8 cellular contexts compared by ENCODE assay signal in genomic region chr15:38072507-38073277, GRCh38.
DNase-seq lines count a peak whose midpoint lies in the region; ATAC-seq and TF ChIP-seq lines count a peak whose summit lies in the region.

No MANE protein-coding gene starts in this region.

- RAD21 ChIA-PET in HCT116 (lab: Charles Lee; ENCODE audit: low non-redundant PET in 1 of 2, low total read pairs in 2 of 2, uncharacterized antibody in 2 of 2, unreplicated experiment in 2 of 2), result no interaction called here

- 2% methylated on average over 24 of the region's 54 CpGs; no CpG with 5 or more reads in 1 of the 2 donors for WGBS in transverse colon (ENCODE audit: low coverage in 1 of 2), 2 donors

- H3K36me3 ChIP-seq in HCT116 (ENCODE audit: control insufficient read depth in 1 of 2, insufficient read depth in 2 of 2, low read length in 2 of 2), result no peaks in the 10 kb centered on the region
- no peaks in the 10 kb centered on the region for H3K36me3 ChIP-seq in MG63
- no peaks in the 10 kb centered on the region for H3K36me3 ChIP-seq in transverse colon

- peaks cover 12% of the 10 kb centered on the region for H3K4me1 Mint-ChIP-seq in activated naive CD4-positive, alpha-beta T cell treated with anti-CD3 and anti-CD28 coated beads, Interleukin-2, amount 50 U/mL, for 24 hours

- no peak for DNase-seq in activated naive CD4-positive, alpha-beta T cell treated with anti-CD3 and anti-CD28 coated beads, Interleukin-2, amount 50 U/mL, for 16 hours
- peak; percentile 76 for DNase-seq in HCT116 (ENCODE audit: low read depth, low spot score)
- DNase-seq in MG63, result peak; percentile 71
- DNase-seq in midbrain (lab: John Stamatoyannopoulos, UW), result peak; percentile 96
- DNase-seq in transverse colon, result peak; percentile 74

- peak overlapping the region; percentile 89 for H3K4me2 ChIP-seq in HCT116 (ENCODE audit: low read length)

- H3K27me3 Mint-ChIP-seq in activated naive CD4-positive, alpha-beta T cell treated with anti-CD3 and anti-CD28 coated beads, Interleukin-2, amount 50 U/mL, for 24 hours, result peaks cover 60% of the 10 kb centered on the region

- POLR2A ChIA-PET in HCT116 (lab: Charles Lee), result interaction anchor here (0.7 to 1.5 kb wide), 3 partner anchors 12 to 180 kb away, joined by 3 to 7 read pairs (median 6); partner anchors contain the start of gene SPRED1

- no peak overlapping the region for H3K27ac Mint-ChIP-seq in activated naive CD4-positive, alpha-beta T cell treated with anti-CD3 and anti-CD28 coated beads, Interleukin-2, amount 50 U/mL, for 24 hours

- peaks cover 26 to 35% of the 10 kb centered on the region in 2 experiments for H3K4me1 ChIP-seq in HCT116 (ENCODE audit: control insufficient read depth in 1 of 2, insufficient read depth in 2 of 2, low read length in 2 of 2)
- peaks cover 3 to 57% (median 33%) of the 10 kb centered on the region in 4 donors for H3K4me1 ChIP-seq in transverse colon

- no peaks in the 10 kb centered on the region for H4K20me1 ChIP-seq in HCT116 (ENCODE audit: insufficient read depth)

- TF ChIP-seq CTCF in HCT116 (IDR thresholded peaks at IDR 0.05 in 2 of 3, conservative IDR thresholded peaks at IDR 0.05 in 1 of 3; ENCODE audit: borderline replicate concordance in 1 of 3, insufficient read depth in 1 of 3, low read depth in 2 of 3, low read length in 2 of 3) (peak in 1 of 3 experiments; percentile 12; a peak in 1 of 6 replicates), WI38 (IDR thresholded peaks at IDR 0.05; ENCODE audit: low read depth, low read length) (no peak), transverse colon (IDR thresholded peaks at IDR 0.05) (peak in 2 of 5 experiments; percentile 19 to 22)

- peak overlapping the region; percentile 72 for H3K9ac ChIP-seq in HCT116 (ENCODE audit: low read length)

- no peak for TF ChIP-seq EP300 in transverse colon (IDR thresholded peaks at IDR 0.05; ENCODE audit: low read depth)

- peak overlapping the region; percentile 84 for H2AFZ ChIP-seq in HCT116 (ENCODE audit: low read depth, low read length, poor library complexity, severe bottlenecking)

- H3K36me3 Mint-ChIP-seq in activated naive CD4-positive, alpha-beta T cell treated with anti-CD3 and anti-CD28 coated beads, Interleukin-2, amount 50 U/mL, for 24 hours, result no peaks in the 10 kb centered on the region

- peak; percentile 87 for ATAC-seq in HCT116
- ATAC-seq in esophagus mucosa, result peak; percentile 74

- no peaks in the 10 kb centered on the region for H3K79me2 ChIP-seq in HCT116 (ENCODE audit: insufficient read depth, low read length)

- peak; percentile 41; the same call in 1 of the 2 replicates for TF ChIP-seq RAD21 in HCT116 (IDR thresholded peaks at IDR 0.05; ENCODE audit: low read depth)

- TF ChIP-seq POLR2A in HCT116 (IDR thresholded peaks at IDR 0.05; ENCODE audit: borderline replicate concordance, extremely low read depth, insufficient read depth, insufficient read length), result peak; percentile 10
- peak; percentile 63 for TF ChIP-seq POLR2A in transverse colon (IDR thresholded peaks at IDR 0.05)

- CTCF ChIA-PET in HCT116 (lab: Charles Lee), result interaction anchor here (1.0 kb wide), 2 partner anchors 179 to 618 kb away, joined by 3 read pairs; no protein-coding TSS in a partner anchor

- no TSS peak for BruUV-seq in HCT116 (replicated peaks; lab: Mats Ljungman, UMichigan)

- H3K27me3 ChIP-seq in HCT116 (ENCODE audit: insufficient read depth, low read length) (no peaks in the 10 kb centered on the region), MG63 (no peaks in the 10 kb centered on the region), transverse colon (no peaks in the 10 kb centered on the region)

- in situ Hi-C loops in transverse colon (cut with MboI; ENCODE audit: low pct_ligation_motif_present in 1 of 4, low pct_unique_long_range_greater_than_20kb in 1 of 4, low sequenced_read_pairs in 3 of 4), result loop anchor here in 2 of 4 donors (10.0 to 25.0 kb wide), 2 partner anchors 68 to 165 kb away; no protein-coding TSS in a partner anchor

- H3K27ac ChIP-seq in HCT116 (ENCODE audit: low read depth, low read length), result peak overlapping the region; percentile 76
- peak overlapping the region; percentile 88 to 95 (median 92) for H3K27ac ChIP-seq in transverse colon

- H3K9me3 ChIP-seq in HCT116 (ENCODE audit: control insufficient read depth in 1 of 2, insufficient read depth in 1 of 2, low read depth in 1 of 2, low read length in 2 of 2), result no peaks in the 10 kb centered on the region
- H3K9me3 ChIP-seq in MG63, result no peaks in the 10 kb centered on the region
- no peaks in the 10 kb centered on the region for H3K9me3 ChIP-seq in transverse colon

- H3K9me2 ChIP-seq in HCT116 (ENCODE audit: insufficient read depth), result no peaks in the 10 kb centered on the region

- intact Hi-C loops in HCT116 (cut with micrococcal nuclease), result loop anchor here (5.0 kb wide), 1 partner anchor 180 kb away; the partner anchor contains the start of gene SPRED1
- intact Hi-C loops in transverse colon (cut with DNase I; ENCODE audit: low total_unique reads), result no loop called here

- H3K4me3 ChIP-seq in HCT116 (replicated peaks in 1 of 2; ENCODE audit: low read depth in 1 of 2, low read length in 2 of 2) (peak overlapping the region; percentile 52 to 62), MG63 (peak overlapping the region; percentile 44), WI38 (ENCODE audit: low read depth, low read length) (peak overlapping the region; percentile 58), transverse colon (peak overlapping the region; percentile 38 to 62 (median 44))

- peak overlapping the region; percentile 44 for H3K4me3 Mint-ChIP-seq in activated naive CD4-positive, alpha-beta T cell treated with anti-CD3 and anti-CD28 coated beads, Interleukin-2, amount 50 U/mL, for 24 hours

- H3K9me3 Mint-ChIP-seq in activated naive CD4-positive, alpha-beta T cell treated with anti-CD3 and anti-CD28 coated beads, Interleukin-2, amount 50 U/mL, for 24 hours, result no peaks in the 10 kb centered on the region

TF ChIP-seq in HCT116, 20 proteins besides CTCF, POLR2A, EP300 and RAD21 (continues in another document):
- TF ChIP-seq SP1 (IDR thresholded peaks at IDR 0.05; ENCODE audit: low read depth), result peak; percentile 23; the same call in 1 of the 2 replicates
- no peak for TF ChIP-seq SRF (IDR thresholded peaks at IDR 0.05; ENCODE audit: low read depth)
- TF ChIP-seq POLR2AphosphoS5 (IDR thresholded peaks at IDR 0.05; ENCODE audit: low read depth, low read length), result peak; percentile 54
- TF ChIP-seq CBX3 (IDR thresholded peaks at IDR 0.05; ENCODE audit: low read depth), result 0 out of 2 replicates have a peak, but pooled peaks have one; percentile 11
- TF ChIP-seq ZNF274 (IDR thresholded peaks at IDR 0.05; ENCODE audit: low read depth, low read length), result no peak
- no peak for TF ChIP-seq EGR1 (IDR thresholded peaks at IDR 0.05; ENCODE audit: low read depth)
- no peak for TF ChIP-seq EZH2phosphoT487 (IDR thresholded peaks at IDR 0.05; ENCODE audit: borderline replicate concordance)
- no peak for TF ChIP-seq YY1 (IDR thresholded peaks at IDR 0.05; ENCODE audit: extremely low read depth, insufficient replicate concordance, low read depth, low read length)
- peak; percentile 96 for TF ChIP-seq ZFX (IDR thresholded peaks at IDR 0.05)
- TF ChIP-seq MAX (IDR thresholded peaks at IDR 0.05), result 0 out of 2 replicates have a peak, but pooled peaks have one; percentile 17
- no peak for TF ChIP-seq SIN3A (IDR thresholded peaks at IDR 0.05; ENCODE audit: low read depth)
- no peak for TF ChIP-seq CEBPB (IDR thresholded peaks at IDR 0.05; ENCODE audit: low read depth)
- TF ChIP-seq FOSL1 (IDR thresholded peaks at IDR 0.05; ENCODE audit: low read depth), result no peak
- TF ChIP-seq EZH2 (IDR thresholded peaks at IDR 0.05), result no peak
- no peak for TF ChIP-seq JUND (IDR thresholded peaks at IDR 0.05)
- TF ChIP-seq ATF3 (IDR thresholded peaks at IDR 0.05), result no peak
- TF ChIP-seq REST (IDR thresholded peaks at IDR 0.05; ENCODE audit: low read depth), result no peak
- TF ChIP-seq TCF7L2 (IDR thresholded peaks at IDR 0.05; ENCODE audit: borderline replicate concordance, extremely low read depth, insufficient read depth, insufficient read length), result peak; percentile 72
